In the genomic region with DNA sequence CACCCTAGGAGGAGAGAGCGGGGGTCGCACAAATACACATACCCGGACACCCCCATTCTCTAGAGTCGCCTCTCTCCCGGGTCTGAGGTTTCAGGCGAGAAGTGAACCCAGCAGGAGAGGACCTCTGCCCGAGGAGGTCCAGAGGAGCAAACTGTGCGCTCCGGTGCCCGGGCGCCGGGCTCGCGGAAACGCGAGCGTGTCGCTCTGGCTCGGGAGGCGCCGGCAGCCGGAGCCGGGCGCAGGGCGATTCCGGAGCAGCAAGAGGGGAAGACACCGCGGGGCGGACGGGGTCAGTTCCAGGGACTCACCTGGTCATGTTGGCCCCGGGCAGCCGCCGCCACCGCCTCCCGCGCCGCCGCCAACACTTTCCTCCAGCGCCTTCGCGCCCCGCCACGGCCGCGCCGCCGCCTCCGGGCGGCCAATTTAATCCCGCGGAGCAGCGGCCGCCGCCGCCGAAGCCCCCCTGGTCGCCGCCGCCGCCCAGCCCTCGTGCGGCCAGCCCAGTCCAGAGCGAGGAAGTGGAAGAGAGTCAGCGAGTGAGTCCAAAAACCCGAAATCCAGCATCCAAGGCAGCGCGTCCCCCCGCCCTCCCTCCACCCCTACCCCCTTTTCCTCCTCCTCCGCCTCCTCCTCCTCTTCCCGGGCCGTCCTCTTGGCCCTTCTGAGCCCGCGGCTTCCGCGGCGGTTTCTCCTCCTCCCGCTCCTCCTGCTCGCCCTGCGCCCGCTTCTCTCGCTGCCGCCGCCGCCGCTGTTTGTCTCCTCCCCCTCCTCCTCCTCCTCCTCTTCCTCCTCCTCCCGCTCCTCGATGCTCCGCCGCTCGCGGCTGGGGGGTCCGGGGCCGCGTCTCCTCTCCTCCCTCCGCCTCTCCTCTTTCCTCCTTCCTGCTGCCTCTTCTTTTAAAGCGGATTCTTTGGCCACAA, we compare ENCODE assay signal across 8 cellular contexts.
A peak's percentile ranks its signal among the peaks of the same experiment; 100 is the strongest.
DNase-seq lines count a peak whose midpoint lies in the region; ATAC-seq and TF ChIP-seq lines count a peak whose summit lies in the region.

No MANE protein-coding gene starts in this region.

- no peaks in the 10 kb centered on the region for H3K79me2 ChIP-seq in PC-3 (ENCODE audit: low read length)

- H3K4me2 ChIP-seq in PC-3 (ENCODE audit: low read length), result peak overlapping the region; percentile 78

- no peaks in the 10 kb centered on the region for H3F3A ChIP-seq in PC-3 (ENCODE audit: low read length, unreplicated experiment)

- H3K27ac ChIP-seq in PC-3 (ENCODE audit: low read length), result no peak overlapping the region

- no peaks in the 10 kb centered on the region for H3K36me3 Mint-ChIP-seq in activated CD4-positive, alpha-beta T cell treated with anti-CD3 and anti-CD28 coated beads for 36 hours (ENCODE audit: low read depth)
- H3K36me3 Mint-ChIP-seq in chondrocyte (ENCODE audit: low read depth), result no peaks in the 10 kb centered on the region

- BruUV-seq in PC-3 (replicated peaks; lab: Mats Ljungman, UMichigan), result no TSS peak

- H3K4me3 ChIP-seq in PC-3 (ENCODE audit: low read length), result peak overlapping the region; percentile 56

- no peak overlapping the region for H3K27ac Mint-ChIP-seq in activated CD4-positive, alpha-beta T cell treated with anti-CD3 and anti-CD28 coated beads for 36 hours
- no peak overlapping the region for H3K27ac Mint-ChIP-seq in chondrocyte (ENCODE audit: unreplicated experiment)

- H3K27me3 ChIP-seq in PC-3 (ENCODE audit: low read length), result peaks cover 15% of the 10 kb centered on the region

- H2AFZ ChIP-seq in PC-3 (ENCODE audit: low read length), result peak overlapping the region; percentile 61; the same call in 1 of the 2 replicates

- POLR2A ChIA-PET in activated CD4-positive, alpha-beta T cell treated with anti-CD3 and anti-CD28 coated beads for 36 hours (lab: Charles Lee), result no interaction called here
- POLR2A ChIA-PET in PC-3 (lab: Charles Lee; ENCODE audit: unreplicated experiment), result no interaction called here

- H3K9me3 ChIP-seq in PC-3 (ENCODE audit: low read length), result no peaks in the 10 kb centered on the region

- intact Hi-C loops in activated CD4-positive, alpha-beta T cell treated with anti-CD3 and anti-CD28 coated beads for 36 hours (cut with DNase I, micrococcal nuclease), result no loop called here
- intact Hi-C loops in PC-3 (cut with micrococcal nuclease) (no loop called here), left colon (cut with DNase I, micrococcal nuclease) (no loop called here)

- H3K9ac ChIP-seq in PC-3 (ENCODE audit: low read length), result no peak overlapping the region

- CTCF ChIA-PET in activated CD4-positive, alpha-beta T cell treated with anti-CD3 and anti-CD28 coated beads for 36 hours (lab: Charles Lee), result no interaction called here
- CTCF ChIA-PET in PC-3 (lab: Charles Lee), result no interaction called here

- H3K9me3 Mint-ChIP-seq in activated CD4-positive, alpha-beta T cell treated with anti-CD3 and anti-CD28 coated beads for 36 hours (ENCODE audit: low read depth), result no peaks in the 10 kb centered on the region
- H3K9me3 Mint-ChIP-seq in chondrocyte (ENCODE audit: low read depth), result no peaks in the 10 kb centered on the region

- H3K36me3 ChIP-seq in PC-3 (ENCODE audit: low read depth, low read length), result no peaks in the 10 kb centered on the region

- no peaks in the 10 kb centered on the region for H4K20me1 ChIP-seq in PC-3 (ENCODE audit: low read length)

- no peaks in the 10 kb centered on the region for H3K4me1 ChIP-seq in PC-3 (ENCODE audit: insufficient read depth, low read length)

- H3K4me3 Mint-ChIP-seq in activated CD4-positive, alpha-beta T cell treated with anti-CD3 and anti-CD28 coated beads for 36 hours, result peak overlapping the region; percentile 39
- H3K4me3 Mint-ChIP-seq in chondrocyte (ENCODE audit: unreplicated experiment), result peak overlapping the region; percentile 80

- peaks cover 45% of the 10 kb centered on the region for H3K27me3 Mint-ChIP-seq in activated CD4-positive, alpha-beta T cell treated with anti-CD3 and anti-CD28 coated beads for 36 hours
- peaks cover 18% of the 10 kb centered on the region for H3K27me3 Mint-ChIP-seq in chondrocyte (ENCODE audit: low read depth)

- DNase-seq in activated CD4-positive, alpha-beta T cell treated with anti-CD3 and anti-CD28 coated beads for 36 hours, result peak; percentile 34
- no peak for DNase-seq in activated CD4-positive, alpha-beta T cell treated with anti-CD3 and anti-CD28 coated beads for 4 hours
- DNase-seq in PC-3 (no peak), chondrocyte (ENCODE audit: low spot score) (peak; percentile 92), left colon (peak; percentile 70 to 78), foreskin melanocyte (no peak)
- peak; percentile 8 for DNase-seq in stimulated activated CD4-positive, alpha-beta T cell treated with anti-CD3 and anti-CD28 coated beads, Interleukin-1b, Interleukin-23, amount 100 ng/mL, for 48 hours

- TF ChIP-seq CTCF in PC-3 (conservative IDR thresholded peaks at IDR 0.05; ENCODE audit: low read depth, low read length) (no peak), chondrocyte (IDR thresholded peaks at IDR 0.05) (no peak)

- no peaks in the 10 kb centered on the region for H3K9me2 ChIP-seq in PC-3 (replicated peaks; ENCODE audit: low read length)

- peak; percentile 57 for ATAC-seq in activated CD4-positive, alpha-beta T cell treated with anti-CD3 and anti-CD28 coated beads for 36 hours
- ATAC-seq in PC-3 (peak; percentile 54), left colon (peak; percentile 76), HG03442 (IDR thresholded peaks at IDR 0.05; ENCODE audit: unreplicated experiment) (no peak)

- peaks cover 8% of the 10 kb centered on the region for H3K4me1 Mint-ChIP-seq in activated CD4-positive, alpha-beta T cell treated with anti-CD3 and anti-CD28 coated beads for 36 hours
- H3K4me1 Mint-ChIP-seq in chondrocyte (ENCODE audit: low read depth), result peaks cover 22% of the 10 kb centered on the region

Comparison
In these comparisons a context has a peak if more than half of its experiments do, and no peak if none do; other contexts are left out.
1. DNase-seq: peak in activated CD4-positive, alpha-beta T cell treated with anti-CD3 and anti-CD28 coated beads for 36 hours (single experiment), chondrocyte (single experiment), left colon (2 of 2) and stimulated activated CD4-positive, alpha-beta T cell treated with anti-CD3 and anti-CD28 coated beads, Interleukin-1b, Interleukin-23, amount 100 ng/mL, for 48 hours (single experiment); none in activated CD4-positive, alpha-beta T cell treated with anti-CD3 and anti-CD28 coated beads for 4 hours (0 of 2), PC-3 (single experiment) and foreskin melanocyte (single experiment).